ENCODE assay signal across 22 cellular contexts in the genomic region with DNA sequence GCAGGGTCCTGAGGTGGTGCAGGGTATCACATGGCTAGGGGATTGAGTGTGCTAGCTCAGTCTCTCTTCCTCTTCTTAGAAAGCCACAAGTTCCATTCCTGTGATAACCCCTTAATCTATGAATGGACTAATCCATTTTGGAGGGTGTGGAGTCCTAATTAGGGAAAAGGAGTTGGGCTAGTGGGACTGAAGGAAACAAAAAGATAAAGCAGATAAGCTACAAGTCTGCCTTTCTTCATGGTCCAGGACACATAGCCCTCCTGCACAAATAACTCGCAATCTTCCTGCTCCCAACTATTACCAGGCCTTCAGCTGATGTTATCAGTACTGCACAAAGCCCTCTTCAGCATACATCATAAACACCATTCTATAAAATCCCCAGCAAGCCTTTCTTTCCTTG.
"Had no signal": no experiment of that assay in that cellular context is flagged by ENCODE, and none has a peak within 500 bp of the region (broad histone marks: within the 10 kb centered on the region; RNA-seq: fewer than 3 reads in every experiment).

No MANE protein-coding gene starts in this region.

- H3K27me3 Mint-ChIP-seq: naive thymus-derived CD8-positive, alpha-beta T cell; stimulated activated naive CD8-positive, alpha-beta T cell treated with anti-CD3 and anti-CD28 coated beads, Interleukin-15, Interleukin-2, amounts not matched to agents 100 ng/mL and 50 ng/mL, for 24 hours; type B pancreatic cell had no signal

- H3K4me1 Mint-ChIP-seq: naive thymus-derived CD8-positive, alpha-beta T cell; nephron; neural crest cell had no signal

- ATAC-seq: left colon; left lung; lower lobe of right lung; naive thymus-derived CD8-positive, alpha-beta T cell; pancreas; right cardiac atrium; sciatic nerve had no signal

- H3K27ac Mint-ChIP-seq: naive thymus-derived CD8-positive, alpha-beta T cell; nephron; stimulated activated naive CD8-positive, alpha-beta T cell treated with anti-CD3 and anti-CD28 coated beads, Interleukin-15, Interleukin-2, amounts not matched to agents 100 ng/mL and 50 ng/mL, for 24 hours; type B pancreatic cell had no signal

- DNase-seq: islet precursor cell; left colon; left lung; lower lobe of right lung; mammary epithelial cell; mesenchymal stem cell; naive thymus-derived CD8-positive, alpha-beta T cell; pancreas; posterior cingulate gyrus; retina; right cardiac atrium; stimulated activated CD4-positive, alpha-beta T cell treated with anti-CD3 and anti-CD28 coated beads, Interleukin-12 subunit alpha, Interleukin-12 subunit beta, amount 100 ng/mL, for 4 hours; stimulated activated CD4-positive, alpha-beta T cell treated with anti-CD3 and anti-CD28 coated beads, Interleukin-15, amount 100 ng/mL, for 24 hours; stimulated activated CD4-positive, alpha-beta T cell treated with anti-CD3 and anti-CD28 coated beads, Interleukin-2, amount 100 ng/mL, for 24 hours; stimulated activated CD4-positive, alpha-beta T cell treated with anti-CD3 and anti-CD28 coated beads, Interleukin-4, amount 100 ng/mL, for 1 hour; stimulated activated naive CD4-positive, alpha-beta T cell; uterus had no signal

- H3K4me3 Mint-ChIP-seq: naive thymus-derived CD8-positive, alpha-beta T cell; nephron; neural crest cell; stimulated activated naive CD8-positive, alpha-beta T cell treated with anti-CD3 and anti-CD28 coated beads, Interleukin-15, Interleukin-2, amounts not matched to agents 100 ng/mL and 50 ng/mL, for 24 hours; type B pancreatic cell had no signal

- H3K9me3 Mint-ChIP-seq: stimulated activated naive CD8-positive, alpha-beta T cell treated with anti-CD3 and anti-CD28 coated beads, Interleukin-15, Interleukin-2, amounts not matched to agents 100 ng/mL and 50 ng/mL, for 24 hours; type B pancreatic cell had no signal
